Comparison of ENCODE assay signal across 8 cellular contexts in the genomic region with DNA sequence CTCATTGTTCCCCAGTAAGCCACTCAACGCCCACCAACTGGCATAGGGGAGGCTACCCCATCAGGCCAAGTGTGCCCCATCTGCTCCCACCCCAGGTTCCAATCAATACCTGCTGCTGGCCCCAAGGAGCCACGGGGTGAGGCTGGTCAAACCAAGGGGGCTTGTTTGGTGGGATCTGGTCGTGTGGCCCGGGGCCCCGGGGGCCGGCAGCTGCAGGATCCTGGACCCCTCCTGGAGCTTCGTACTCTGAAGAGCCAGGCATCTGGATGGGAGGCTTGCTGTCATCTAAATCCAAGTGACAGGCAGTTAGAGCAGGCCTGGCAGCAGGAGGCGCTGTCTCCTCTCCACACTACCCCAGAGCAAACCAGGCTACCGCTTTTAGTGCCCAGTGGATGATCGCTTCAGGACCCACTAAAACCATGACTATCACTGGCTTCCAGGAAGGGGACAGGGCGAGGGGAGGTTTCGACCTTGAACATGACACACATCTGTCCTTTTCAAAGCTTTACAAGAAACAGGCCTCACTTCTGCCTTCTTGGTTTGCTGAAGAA. TPM values are rescaled to one million over a fixed set of nuclear protein-coding genes. Genes with fewer than 3 reads are reported as not detected.
A peak's percentile ranks its signal among the peaks of the same experiment; 100 is the strongest.
DNase-seq lines count a peak whose midpoint lies in the region; ATAC-seq and TF ChIP-seq lines count a peak whose summit lies in the region.

No MANE protein-coding gene starts in this region.

- no peak for TF ChIP-seq POLR2A in right lobe of liver (IDR thresholded peaks at IDR 0.05)

- H3K27me3 ChIP-seq in CD8-positive, alpha-beta memory T cell (ENCODE audit: insufficient read depth, low read length, poor library complexity, severe bottlenecking) = no peaks in the 10 kb centered on the region
- H3K27me3 ChIP-seq in right lobe of liver = no peaks in the 10 kb centered on the region

- intact Hi-C loops in right lobe of liver (cut with DNase I) = no loop called here

- H3K9me3 Mint-ChIP-seq in CD8-positive, alpha-beta memory T cell = no peaks in the 10 kb centered on the region
- H3K9me3 Mint-ChIP-seq in activated naive CD4-positive, alpha-beta T cell treated with anti-CD3 and anti-CD28 coated beads, Interleukin-2, amount 10 ng/mL, durations not matched to agents 7 days and 5 days = no peaks in the 10 kb centered on the region

- peak in 2 of 4 donors; percentile 21 to 35 for ATAC-seq in right lobe of liver
- ATAC-seq in HG03442 (IDR thresholded peaks at IDR 0.05; ENCODE audit: unreplicated experiment) = no peak
- ATAC-seq in GM19351 (IDR thresholded peaks at IDR 0.05; ENCODE audit: unreplicated experiment) = no peak

- no peak overlapping the region for H3K4me3 ChIP-seq in CD8-positive, alpha-beta memory T cell (ENCODE audit: low read length)
- no peak overlapping the region for H3K4me3 ChIP-seq in right lobe of liver

- H3K9me3 ChIP-seq in CD8-positive, alpha-beta memory T cell (ENCODE audit: low read length) = no peaks in the 10 kb centered on the region
- H3K9me3 ChIP-seq in right lobe of liver = no peaks in the 10 kb centered on the region

- peak overlapping the region in 3 of 8 donors; percentile 32 to 69 (median 47) for H3K27ac Mint-ChIP-seq in CD8-positive, alpha-beta memory T cell
- H3K27ac Mint-ChIP-seq in activated naive CD4-positive, alpha-beta T cell treated with anti-CD3 and anti-CD28 coated beads, Interleukin-2, amount 10 ng/mL, durations not matched to agents 7 days and 5 days = no peak overlapping the region

- no peaks in the 10 kb centered on the region for H3K4me1 ChIP-seq in CD8-positive, alpha-beta memory T cell (ENCODE audit: insufficient read depth, low read length)
- H3K4me1 ChIP-seq in right lobe of liver = peaks cover 0 to 18% (median 8%) of the 10 kb centered on the region in 4 donors

- no peak overlapping the region for H3K27ac ChIP-seq in CD8-positive, alpha-beta memory T cell (ENCODE audit: low read depth, low read length)
- H3K27ac ChIP-seq in right lobe of liver = no peak overlapping the region

- H3K36me3 ChIP-seq in CD8-positive, alpha-beta memory T cell (ENCODE audit: insufficient read depth, low read length) = peaks cover 61% of the 10 kb centered on the region
- H3K36me3 ChIP-seq in right lobe of liver = peaks cover 0 to 95% (median 59%) of the 10 kb centered on the region in 4 donors

- no peaks in the 10 kb centered on the region for H3K4me1 Mint-ChIP-seq in CD8-positive, alpha-beta memory T cell
- H3K4me1 Mint-ChIP-seq in activated naive CD4-positive, alpha-beta T cell treated with anti-CD3 and anti-CD28 coated beads, Interleukin-2, amount 10 ng/mL, durations not matched to agents 7 days and 5 days = no peaks in the 10 kb centered on the region

- peak; percentile 21 to 58 (median 26) for DNase-seq in CD8-positive, alpha-beta memory T cell
- DNase-seq in NCI-H69 (lab: John Stamatoyannopoulos, UW) (peak; percentile 13), right lobe of liver (no peak), occipital lobe (lab: John Stamatoyannopoulos, UW) (no peak), SW480 (ENCODE audit: low spot score) (no peak)
- peak; percentile 69 for DNase-seq in activated naive CD4-positive, alpha-beta T cell treated with anti-CD3 and anti-CD28 coated beads, Interleukin-2, amount 10 ng/mL, durations not matched to agents 7 days and 5 days

- 100% methylated on average over 3 of the region's 12 CpGs for WGBS in right lobe of liver (ENCODE audit: insufficient coverage, low coverage, low lambda C conversion rate, missing lambda C conversion rate)

- peak in 3 of 4 donors; percentile 15 to 37 (median 21) for TF ChIP-seq CTCF in right lobe of liver (IDR thresholded peaks at IDR 0.05)

- no peaks in the 10 kb centered on the region for H3K27me3 Mint-ChIP-seq in CD8-positive, alpha-beta memory T cell
- H3K27me3 Mint-ChIP-seq in activated naive CD4-positive, alpha-beta T cell treated with anti-CD3 and anti-CD28 coated beads, Interleukin-2, amount 10 ng/mL, durations not matched to agents 7 days and 5 days = no peaks in the 10 kb centered on the region

- peaks cover 0 to 91% (median 9%) of the 10 kb centered on the region in 3 donors for H3K36me3 Mint-ChIP-seq in CD8-positive, alpha-beta memory T cell
- peaks cover 48% of the 10 kb centered on the region for H3K36me3 Mint-ChIP-seq in activated naive CD4-positive, alpha-beta T cell treated with anti-CD3 and anti-CD28 coated beads, Interleukin-2, amount 10 ng/mL, durations not matched to agents 7 days and 5 days

- H3K4me3 Mint-ChIP-seq in CD8-positive, alpha-beta memory T cell = no peak overlapping the region
- H3K4me3 Mint-ChIP-seq in activated naive CD4-positive, alpha-beta T cell treated with anti-CD3 and anti-CD28 coated beads, Interleukin-2, amount 10 ng/mL, durations not matched to agents 7 days and 5 days = no peak overlapping the region

- CTCF ChIA-PET in CD8-positive, alpha-beta memory T cell (lab: Charles Lee) = interaction anchor here (0.6 to 1.4 kb wide), 4 partner anchors 17 to 569 kb away, joined by 3 read pairs; no protein-coding TSS in a partner anchor
- CTCF ChIA-PET in activated naive CD4-positive, alpha-beta T cell treated with anti-CD3 and anti-CD28 coated beads, Interleukin-2, amount 10 ng/mL, durations not matched to agents 7 days and 5 days (lab: Charles Lee) = interaction anchor here (0.9 to 1.6 kb wide), 3 partner anchors 11 to 110 kb away, joined by 3 read pairs; no protein-coding TSS in a partner anchor

- POLR2A ChIA-PET in CD8-positive, alpha-beta memory T cell (lab: Charles Lee) = no interaction called here

RNA-seq across cellular contexts. Expression of a gene that starts 14.2 kb away (rescaled TPM):
- 10 to 100 TPM; 73.1 to 74.2 TPM for total RNA-seq in CD8-positive, alpha-beta memory T cell
- 20.3 TPM for polyA plus RNA-seq in CD8-positive, alpha-beta memory T cell
- total RNA-seq in right lobe of liver (10 to 100 TPM in 4 of 6 experiments, 1 to 10 TPM in 2; 6.8 to 26.2 (median 20.6) TPM), occipital lobe (4.4 TPM)

RNA-seq across cellular contexts. Expression of a gene that starts 31.9 kb away (rescaled TPM):
- 1 to 10 TPM; 5.1 to 5.4 TPM for total RNA-seq in CD8-positive, alpha-beta memory T cell
- 1.3 TPM for polyA plus RNA-seq in CD8-positive, alpha-beta memory T cell
- total RNA-seq in right lobe of liver = 1 to 10 TPM; 1.8 to 4.3 (median 2.5) TPM
- 2.8 TPM for total RNA-seq in occipital lobe

RNA-seq across cellular contexts. Expression of a gene that starts 32.1 kb away (rescaled TPM):
- not detected for total RNA-seq in CD8-positive, alpha-beta memory T cell
- polyA plus RNA-seq in CD8-positive, alpha-beta memory T cell = not detected
- not detected for total RNA-seq in right lobe of liver
- total RNA-seq in occipital lobe = not detected

RNA-seq across cellular contexts. Expression of a gene that starts 44.2 kb away (rescaled TPM):
- total RNA-seq in CD8-positive, alpha-beta memory T cell = 10 to 100 TPM; 41.9 to 43.8 TPM
- polyA plus RNA-seq in CD8-positive, alpha-beta memory T cell = 30.6 TPM
- total RNA-seq in right lobe of liver = 10 to 100 TPM; 17.2 to 27.4 (median 20.1) TPM
- total RNA-seq in occipital lobe = 25.3 TPM

RNA-seq across cellular contexts. Expression of a gene that starts 56.3 kb away (rescaled TPM):
- 10 to 100 TPM; 31.7 to 34.7 TPM for total RNA-seq in CD8-positive, alpha-beta memory T cell
- polyA plus RNA-seq in CD8-positive, alpha-beta memory T cell = 12.1 TPM
- total RNA-seq in right lobe of liver (10 to 100 TPM in 4 of 6 experiments, 1 to 10 TPM in 2; 6.3 to 22.5 (median 13.8) TPM), occipital lobe (11.4 TPM)

Comparison
In these comparisons a context has a peak if more than half of its experiments do, and no peak if none do; other contexts are left out.
1. DNase-seq: peak in CD8-positive, alpha-beta memory T cell (5 of 5), NCI-H69 (single experiment) and activated naive CD4-positive, alpha-beta T cell treated with anti-CD3 and anti-CD28 coated beads, Interleukin-2, amount 10 ng/mL, durations not matched to agents 7 days and 5 days (single experiment); none in right lobe of liver (0 of 3), occipital lobe (single experiment) and SW480 (single experiment).